Comparison of ENCODE assay signal across 8 cellular contexts in genomic region chr12:12024958-12025682, GRCh38. TPM values are rescaled to one million over a fixed set of nuclear protein-coding genes. Genes with fewer than 3 reads are reported as not detected.
DNase-seq lines count a peak whose midpoint lies in the region; ATAC-seq and TF ChIP-seq lines count a peak whose summit lies in the region.

No MANE protein-coding gene starts in this region.

- no peak for TF ChIP-seq CTCF in gastrocnemius medialis (IDR thresholded peaks at IDR 0.05 in 4 of 5, conservative IDR thresholded peaks at IDR 0.05 in 1 of 5)

- H3K36me3 Mint-ChIP-seq in activated CD4-positive, alpha-beta memory T cell treated with anti-CD3 and anti-CD28 coated beads for 36 hours, result peaks cover 11% of the 10 kb centered on the region
- H3K36me3 Mint-ChIP-seq in stimulated activated naive B cell treated with anti-CD40 and anti-IgM and Interleukin-4, amounts not matched to agents 10 μg/mL and 1 μg/mL and 100 μg/mL, for 72 hours, result peaks cover 5 to 10% of the 10 kb centered on the region in 2 donors

- CTCF ChIA-PET in activated CD4-positive, alpha-beta memory T cell treated with anti-CD3 and anti-CD28 coated beads for 36 hours (lab: Charles Lee), result interaction anchor here (0.8 to 1.7 kb wide), 4 partner anchors 8 to 444 kb away, joined by 3 to 7 read pairs (median 5); no protein-coding TSS in a partner anchor

- no peaks in the 10 kb centered on the region for H3K27me3 ChIP-seq in gastrocnemius medialis
- H3K27me3 ChIP-seq in right cardiac atrium (ENCODE audit: control insufficient read depth, insufficient read depth), result no peaks in the 10 kb centered on the region

- peak; percentile 62 for DNase-seq in activated CD8-positive, alpha-beta memory T cell treated with anti-CD3 and anti-CD28 coated beads, Interleukin-2, amount 50 U/mL, for 48 hours
- DNase-seq in activated CD8-positive, alpha-beta memory T cell treated with anti-CD3 and anti-CD28 coated beads for 24 hours, result no peak
- DNase-seq in activated CD4-positive, alpha-beta memory T cell treated with anti-CD3 and anti-CD28 coated beads for 36 hours, result peak; percentile 82
- peak; percentile 39 for DNase-seq in stimulated activated naive B cell treated with anti-CD40 and anti-IgM and Interleukin-4, amounts not matched to agents 10 μg/mL and 1 μg/mL and 100 μg/mL, for 72 hours
- DNase-seq in gastrocnemius medialis (no peak), right cardiac atrium (no peak), NCI-H524 treated with DMSO at 0.1 percent for 48 hours (lab: John Stamatoyannopoulos, UW) (no peak)

- intact Hi-C loops in activated CD4-positive, alpha-beta memory T cell treated with anti-CD3 and anti-CD28 coated beads for 36 hours (cut with micrococcal nuclease), result loop anchor here (1.0 kb wide), 2 partner anchors 15 to 44 kb away; no protein-coding TSS in a partner anchor
- intact Hi-C loops in gastrocnemius medialis (cut with DNase I; ENCODE audit: low total_unique reads), result no loop called here
- intact Hi-C loops in right cardiac atrium (cut with DNase I), result no loop called here

- TF ChIP-seq POLR2A in gastrocnemius medialis (IDR thresholded peaks at IDR 0.05), result no peak

- no peaks in the 10 kb centered on the region for H3K36me3 ChIP-seq in gastrocnemius medialis

- peak overlapping the region; percentile 1 for H3K4me3 Mint-ChIP-seq in activated CD4-positive, alpha-beta memory T cell treated with anti-CD3 and anti-CD28 coated beads for 36 hours
- H3K4me3 Mint-ChIP-seq in stimulated activated naive B cell treated with anti-CD40 and anti-IgM and Interleukin-4, amounts not matched to agents 10 μg/mL and 1 μg/mL and 100 μg/mL, for 72 hours, result peak overlapping the region in 1 of 2 donors; percentile 48

- H3K27ac ChIP-seq in gastrocnemius medialis (no peak overlapping the region), right cardiac atrium (ENCODE audit: low read length) (no peak overlapping the region)

- no peaks in the 10 kb centered on the region for H3K27me3 Mint-ChIP-seq in activated CD4-positive, alpha-beta memory T cell treated with anti-CD3 and anti-CD28 coated beads for 36 hours
- no peaks in the 10 kb centered on the region for H3K27me3 Mint-ChIP-seq in stimulated activated naive B cell treated with anti-CD40 and anti-IgM and Interleukin-4, amounts not matched to agents 10 μg/mL and 1 μg/mL and 100 μg/mL, for 72 hours

- ATAC-seq in HG03039 (IDR thresholded peaks at IDR 0.05; ENCODE audit: unreplicated experiment) (peak; percentile 81), gastrocnemius medialis (no peak), right cardiac atrium (no peak)
- ATAC-seq in stimulated activated naive B cell treated with anti-CD40 and anti-IgM and Interleukin-4, amounts not matched to agents 10 μg/mL and 1 μg/mL and 100 μg/mL, for 72 hours (replicated peaks), result peak; percentile 79 to 81

- H3K9me3 ChIP-seq in gastrocnemius medialis, result no peaks in the 10 kb centered on the region
- H3K9me3 ChIP-seq in right cardiac atrium (ENCODE audit: control insufficient read depth, low read length), result no peaks in the 10 kb centered on the region

- peak overlapping the region; percentile 86 for H3K27ac Mint-ChIP-seq in activated CD4-positive, alpha-beta memory T cell treated with anti-CD3 and anti-CD28 coated beads for 36 hours
- peak overlapping the region; percentile 25 for H3K27ac Mint-ChIP-seq in stimulated activated naive B cell treated with anti-CD40 and anti-IgM and Interleukin-4, amounts not matched to agents 10 μg/mL and 1 μg/mL and 100 μg/mL, for 72 hours

- in situ Hi-C loops in gastrocnemius medialis (cut with MboI; ENCODE audit: low sequenced_read_pairs in 4 of 4), result loop anchor here in 1 of 4 donors (5.0 kb wide), 1 partner anchor 443 kb away; no protein-coding TSS in a partner anchor

- H3K4me3 ChIP-seq in gastrocnemius medialis, result no peak overlapping the region
- no peak overlapping the region for H3K4me3 ChIP-seq in right cardiac atrium (ENCODE audit: low read length)

- POLR2A ChIA-PET in activated CD4-positive, alpha-beta memory T cell treated with anti-CD3 and anti-CD28 coated beads for 36 hours (lab: Charles Lee), result interaction anchor here (0.7 to 3.3 kb wide), 2 partner anchors 16 to 246 kb away, joined by 4 to 19 read pairs; no protein-coding TSS in a partner anchor

- 85% methylated on average over 9 of the region's 9 CpGs for WGBS in right cardiac atrium

- H3K4me1 ChIP-seq in gastrocnemius medialis, result no peaks in the 10 kb centered on the region
- H3K4me1 ChIP-seq in right cardiac atrium (ENCODE audit: control insufficient read depth, insufficient read depth, low read length), result no peaks in the 10 kb centered on the region

- peaks cover 85% of the 10 kb centered on the region for H3K4me1 Mint-ChIP-seq in activated CD4-positive, alpha-beta memory T cell treated with anti-CD3 and anti-CD28 coated beads for 36 hours (ENCODE audit: low read depth)
- H3K4me1 Mint-ChIP-seq in stimulated activated naive B cell treated with anti-CD40 and anti-IgM and Interleukin-4, amounts not matched to agents 10 μg/mL and 1 μg/mL and 100 μg/mL, for 72 hours, result peaks cover 32 to 50% of the 10 kb centered on the region in 2 donors

- H3K9me3 Mint-ChIP-seq in activated CD4-positive, alpha-beta memory T cell treated with anti-CD3 and anti-CD28 coated beads for 36 hours, result peaks cover 14% of the 10 kb centered on the region
- H3K9me3 Mint-ChIP-seq in stimulated activated naive B cell treated with anti-CD40 and anti-IgM and Interleukin-4, amounts not matched to agents 10 μg/mL and 1 μg/mL and 100 μg/mL, for 72 hours, result peaks cover 5 to 9% of the 10 kb centered on the region in 2 donors

RNA-seq across cellular contexts. Expression of gene BCL2L14, which starts 45.6 kb away (rescaled TPM):
- 10 to 100 TPM; 11.5 to 12.7 TPM for total RNA-seq in activated CD4-positive, alpha-beta memory T cell treated with anti-CD3 and anti-CD28 coated beads for 36 hours
- total RNA-seq in gastrocnemius medialis, result not detected
- not detected for total RNA-seq in right cardiac atrium
- not detected for polyA plus RNA-seq in right cardiac atrium

Comparison
In these comparisons a context has a peak if more than half of its experiments do, and no peak if none do; other contexts are left out.
1. DNase-seq: peak in activated CD8-positive, alpha-beta memory T cell treated with anti-CD3 and anti-CD28 coated beads, Interleukin-2, amount 50 U/mL, for 48 hours (single experiment), activated CD4-positive, alpha-beta memory T cell treated with anti-CD3 and anti-CD28 coated beads for 36 hours (single experiment) and stimulated activated naive B cell treated with anti-CD40 and anti-IgM and Interleukin-4, amounts not matched to agents 10 μg/mL and 1 μg/mL and 100 μg/mL, for 72 hours (single experiment); none in activated CD8-positive, alpha-beta memory T cell treated with anti-CD3 and anti-CD28 coated beads for 24 hours (single experiment), gastrocnemius medialis (0 of 2), right cardiac atrium (0 of 3) and NCI-H524 treated with DMSO at 0.1 percent for 48 hours (single experiment).
2. ATAC-seq: peak in HG03039 (single experiment) and stimulated activated naive B cell treated with anti-CD40 and anti-IgM and Interleukin-4, amounts not matched to agents 10 μg/mL and 1 μg/mL and 100 μg/mL, for 72 hours (2 of 2); none in gastrocnemius medialis (0 of 2) and right cardiac atrium (0 of 2).
3. RNA of gene BCL2L14, which starts 45.6 kb away (total RNA-seq): 11.5 to 12.7 TPM in activated CD4-positive, alpha-beta memory T cell treated with anti-CD3 and anti-CD28 coated beads for 36 hours; not detected in gastrocnemius medialis and not detected in right cardiac atrium; every median in the first group is over 10 times any median in the second.